Comparison of ENCODE assay signal across 1 cellular context in the genomic region with DNA sequence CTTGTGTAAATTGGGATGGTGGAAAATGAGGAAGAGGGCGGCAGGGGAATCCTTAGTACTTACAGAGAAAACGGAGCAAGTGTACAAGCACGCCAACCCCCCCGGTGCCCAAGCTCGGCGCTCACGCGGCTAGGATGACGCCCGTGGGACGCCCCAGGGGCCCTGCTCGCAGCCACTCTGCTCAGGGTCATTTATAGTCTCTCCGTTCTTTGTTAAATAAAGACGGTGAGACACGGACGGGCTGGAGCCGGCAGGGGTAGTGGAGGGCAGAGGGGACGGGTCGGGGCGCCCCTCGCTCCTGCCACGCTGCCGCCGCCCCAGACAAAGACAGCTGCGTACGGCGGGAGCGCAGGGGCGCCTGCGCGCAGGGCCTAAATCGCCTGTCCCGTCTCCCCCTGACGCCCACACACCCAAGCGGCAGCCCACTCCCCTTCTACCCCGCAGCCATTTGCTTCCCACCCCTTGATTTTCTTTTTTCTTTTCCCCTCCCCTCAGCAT.
TF ChIP-seq lines count a peak whose summit lies in the region.

No MANE protein-coding gene starts in this region.

TF ChIP-seq in K562, 482 proteins besides CTCF, POLR2A, EP300 and RAD21 (continued from another document):
- TF ChIP-seq ZNF512 (tag; IDR thresholded peaks at IDR 0.05) (no peak), ZBTB7A (IDR thresholded peaks at IDR 0.05; ENCODE audit: borderline replicate concordance, control insufficient read depth, low read depth, low read length) (peak; percentile 74; the same call in 1 of the 2 replicates), NR2C2 (CRISPR knock-in tag; IDR thresholded peaks at IDR 0.05) (no peak), NR2C2 (tag; IDR thresholded peaks at IDR 0.05) (no peak; the same call in none of the 2 replicates), HMG20A (CRISPR knock-in tag; conservative IDR thresholded peaks at IDR 0.05) (no peak), ARHGAP35 (IDR thresholded peaks at IDR 0.05; ENCODE audit: partially characterized antibody) (no peak), PHF8 (IDR thresholded peaks at IDR 0.05; ENCODE audit: borderline replicate concordance, low read length) (peak; percentile 47; the same call in 1 of the 2 replicates), FIP1L1 (IDR thresholded peaks at IDR 0.05; ENCODE audit: low read depth, low read length, poor library complexity, severe bottlenecking) (no peak), PRDM10 (IDR thresholded peaks at IDR 0.05; ENCODE audit: partially characterized antibody) (peak; percentile 4), CHCHD3 (CRISPR knock-in tag; IDR thresholded peaks at IDR 0.05) (no peak), BRCA1 (IDR thresholded peaks at IDR 0.05) (no peak), BRCA1 (CRISPR knock-in tag; IDR thresholded peaks at IDR 0.05) (no peak), ZNF589 (CRISPR knock-in tag; IDR thresholded peaks at IDR 0.05; ENCODE audit: low read depth) (peak; percentile 65; the same call in 1 of the 2 replicates), SMARCA4 (IDR thresholded peaks at IDR 0.05) (no peak), PHB2 (IDR thresholded peaks at IDR 0.05; ENCODE audit: low read depth) (no peak), TRIM24 (IDR thresholded peaks at IDR 0.05) (no peak), TCF15 (CRISPR knock-in tag; IDR thresholded peaks at IDR 0.05) (peak; percentile 66; the same call in 1 of the 2 replicates), HDGF (IDR thresholded peaks at IDR 0.05) (no peak), SMARCB1 (IDR thresholded peaks at IDR 0.05; ENCODE audit: insufficient read length, low read depth) (no peak), HLTF (IDR thresholded peaks at IDR 0.05) (no peak), RFX1 (IDR thresholded peaks at IDR 0.05) (no peak), ZNF316 (IDR thresholded peaks at IDR 0.05) (no peak), ETV6 (IDR thresholded peaks at IDR 0.05; ENCODE audit: borderline replicate concordance in 1 of 2, low read depth in 2 of 2, low read length in 1 of 2) (no peak), ETV6 (CRISPR knock-in tag; IDR thresholded peaks at IDR 0.05; ENCODE audit: borderline replicate concordance) (no peak), ARNT (IDR thresholded peaks at IDR 0.05) (no peak), POLR3A (IDR thresholded peaks at IDR 0.05; ENCODE audit: borderline replicate concordance, extremely low read depth, insufficient read depth, insufficient read length) (no peak), ZNF133 (CRISPR knock-in tag; IDR thresholded peaks at IDR 0.05) (0 out of 2 replicates have a peak, but pooled peaks have one; percentile 1), PML (IDR thresholded peaks at IDR 0.05; ENCODE audit: low read length) (no peak; the same call in 1 of the 2 replicates), TCF3 (CRISPR knock-in tag; IDR thresholded peaks at IDR 0.05) (no peak), CREM (IDR thresholded peaks at IDR 0.05; ENCODE audit: low read depth) (0 out of 2 replicates have a peak, but pooled peaks have one; percentile 7), ELF1 (tag; IDR thresholded peaks at IDR 0.05) (0 out of 2 replicates have a peak, but pooled peaks have one; percentile 2), ZNF444 (CRISPR knock-in tag; IDR thresholded peaks at IDR 0.05) (no peak), ZBTB8A (IDR thresholded peaks at IDR 0.05; ENCODE audit: partially characterized antibody) (no peak), XRCC4 (IDR thresholded peaks at IDR 0.05; ENCODE audit: extremely low read depth, insufficient read depth, insufficient read length) (no peak)
- TF ChIP-seq, protein P1, sequence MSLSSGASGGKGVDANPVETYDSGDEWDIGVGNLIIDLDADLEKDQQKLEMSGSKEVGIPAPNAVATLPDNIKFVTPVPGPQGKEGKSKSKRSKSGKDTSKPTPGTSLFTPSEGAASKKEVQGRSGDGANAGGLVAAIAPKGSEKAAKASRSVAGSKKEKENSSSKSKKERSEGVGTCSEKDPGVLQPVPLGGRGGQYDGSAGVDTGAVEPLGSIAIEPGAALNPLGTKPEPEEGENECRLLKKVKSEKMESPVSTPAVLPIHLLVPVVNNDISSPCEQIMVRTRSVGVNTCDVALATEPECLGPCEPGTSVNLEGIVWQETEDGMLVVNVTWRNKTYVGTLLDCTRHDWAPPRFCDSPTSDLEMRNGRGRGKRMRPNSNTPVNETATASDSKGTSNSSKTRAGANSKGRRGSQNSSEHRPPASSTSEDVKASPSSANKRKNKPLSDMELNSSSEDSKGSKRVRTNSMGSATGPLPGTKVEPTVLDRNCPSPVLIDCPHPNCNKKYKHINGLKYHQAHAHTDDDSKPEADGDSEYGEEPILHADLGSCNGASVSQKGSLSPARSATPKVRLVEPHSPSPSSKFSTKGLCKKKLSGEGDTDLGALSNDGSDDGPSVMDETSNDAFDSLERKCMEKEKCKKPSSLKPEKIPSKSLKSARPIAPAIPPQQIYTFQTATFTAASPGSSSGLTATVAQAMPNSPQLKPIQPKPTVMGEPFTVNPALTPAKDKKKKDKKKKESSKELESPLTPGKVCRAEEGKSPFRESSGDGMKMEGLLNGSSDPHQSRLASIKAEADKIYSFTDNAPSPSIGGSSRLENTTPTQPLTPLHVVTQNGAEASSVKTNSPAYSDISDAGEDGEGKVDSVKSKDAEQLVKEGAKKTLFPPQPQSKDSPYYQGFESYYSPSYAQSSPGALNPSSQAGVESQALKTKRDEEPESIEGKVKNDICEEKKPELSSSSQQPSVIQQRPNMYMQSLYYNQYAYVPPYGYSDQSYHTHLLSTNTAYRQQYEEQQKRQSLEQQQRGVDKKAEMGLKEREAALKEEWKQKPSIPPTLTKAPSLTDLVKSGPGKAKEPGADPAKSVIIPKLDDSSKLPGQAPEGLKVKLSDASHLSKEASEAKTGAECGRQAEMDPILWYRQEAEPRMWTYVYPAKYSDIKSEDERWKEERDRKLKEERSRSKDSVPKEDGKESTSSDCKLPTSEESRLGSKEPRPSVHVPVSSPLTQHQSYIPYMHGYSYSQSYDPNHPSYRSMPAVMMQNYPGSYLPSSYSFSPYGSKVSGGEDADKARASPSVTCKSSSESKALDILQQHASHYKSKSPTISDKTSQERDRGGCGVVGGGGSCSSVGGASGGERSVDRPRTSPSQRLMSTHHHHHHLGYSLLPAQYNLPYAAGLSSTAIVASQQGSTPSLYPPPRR (CRISPR knock-in tag; IDR thresholded peaks at IDR 0.05; ENCODE audit: borderline replicate concordance): no peak
- TF ChIP-seq, protein P2, sequence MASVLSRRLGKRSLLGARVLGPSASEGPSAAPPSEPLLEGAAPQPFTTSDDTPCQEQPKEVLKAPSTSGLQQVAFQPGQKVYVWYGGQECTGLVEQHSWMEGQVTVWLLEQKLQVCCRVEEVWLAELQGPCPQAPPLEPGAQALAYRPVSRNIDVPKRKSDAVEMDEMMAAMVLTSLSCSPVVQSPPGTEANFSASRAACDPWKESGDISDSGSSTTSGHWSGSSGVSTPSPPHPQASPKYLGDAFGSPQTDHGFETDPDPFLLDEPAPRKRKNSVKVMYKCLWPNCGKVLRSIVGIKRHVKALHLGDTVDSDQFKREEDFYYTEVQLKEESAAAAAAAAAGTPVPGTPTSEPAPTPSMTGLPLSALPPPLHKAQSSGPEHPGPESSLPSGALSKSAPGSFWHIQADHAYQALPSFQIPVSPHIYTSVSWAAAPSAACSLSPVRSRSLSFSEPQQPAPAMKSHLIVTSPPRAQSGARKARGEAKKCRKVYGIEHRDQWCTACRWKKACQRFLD (CRISPR knock-in tag; IDR thresholded peaks at IDR 0.05): no peak
- TF ChIP-seq, protein P3, sequence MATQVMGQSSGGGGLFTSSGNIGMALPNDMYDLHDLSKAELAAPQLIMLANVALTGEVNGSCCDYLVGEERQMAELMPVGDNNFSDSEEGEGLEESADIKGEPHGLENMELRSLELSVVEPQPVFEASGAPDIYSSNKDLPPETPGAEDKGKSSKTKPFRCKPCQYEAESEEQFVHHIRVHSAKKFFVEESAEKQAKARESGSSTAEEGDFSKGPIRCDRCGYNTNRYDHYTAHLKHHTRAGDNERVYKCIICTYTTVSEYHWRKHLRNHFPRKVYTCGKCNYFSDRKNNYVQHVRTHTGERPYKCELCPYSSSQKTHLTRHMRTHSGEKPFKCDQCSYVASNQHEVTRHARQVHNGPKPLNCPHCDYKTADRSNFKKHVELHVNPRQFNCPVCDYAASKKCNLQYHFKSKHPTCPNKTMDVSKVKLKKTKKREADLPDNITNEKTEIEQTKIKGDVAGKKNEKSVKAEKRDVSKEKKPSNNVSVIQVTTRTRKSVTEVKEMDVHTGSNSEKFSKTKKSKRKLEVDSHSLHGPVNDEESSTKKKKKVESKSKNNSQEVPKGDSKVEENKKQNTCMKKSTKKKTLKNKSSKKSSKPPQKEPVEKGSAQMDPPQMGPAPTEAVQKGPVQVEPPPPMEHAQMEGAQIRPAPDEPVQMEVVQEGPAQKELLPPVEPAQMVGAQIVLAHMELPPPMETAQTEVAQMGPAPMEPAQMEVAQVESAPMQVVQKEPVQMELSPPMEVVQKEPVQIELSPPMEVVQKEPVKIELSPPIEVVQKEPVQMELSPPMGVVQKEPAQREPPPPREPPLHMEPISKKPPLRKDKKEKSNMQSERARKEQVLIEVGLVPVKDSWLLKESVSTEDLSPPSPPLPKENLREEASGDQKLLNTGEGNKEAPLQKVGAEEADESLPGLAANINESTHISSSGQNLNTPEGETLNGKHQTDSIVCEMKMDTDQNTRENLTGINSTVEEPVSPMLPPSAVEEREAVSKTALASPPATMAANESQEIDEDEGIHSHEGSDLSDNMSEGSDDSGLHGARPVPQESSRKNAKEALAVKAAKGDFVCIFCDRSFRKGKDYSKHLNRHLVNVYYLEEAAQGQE (CRISPR knock-in tag; IDR thresholded peaks at IDR 0.05; ENCODE audit: low read depth): no peak
TF ChIP-seq in K562: peak in this region for 69.
